1 cellular context compared by ENCODE assay signal in the genomic region with DNA sequence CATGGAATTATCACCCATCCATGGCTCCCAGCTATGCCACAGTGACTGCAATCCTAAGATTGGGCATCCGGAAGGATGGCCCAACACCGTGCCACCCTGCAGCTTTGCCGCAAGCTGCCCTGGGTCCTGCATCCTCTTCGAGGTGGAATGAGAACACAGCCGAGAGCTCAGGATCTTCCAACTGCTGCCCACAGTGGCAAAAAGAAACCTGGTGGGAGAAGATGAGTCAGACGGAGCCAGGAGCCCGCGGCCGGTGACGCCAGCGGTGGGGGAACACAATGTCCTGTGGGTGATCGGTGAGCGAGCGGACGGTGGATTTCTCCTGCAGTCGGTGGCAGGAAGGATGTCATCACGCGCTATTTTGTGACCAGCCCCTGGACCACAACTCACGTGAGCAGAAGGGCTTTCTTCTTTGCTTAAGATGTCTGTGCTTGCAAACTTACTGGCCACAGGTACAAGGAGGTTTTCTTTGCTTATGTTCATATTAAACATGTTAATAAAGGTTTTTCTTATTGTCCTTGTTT.
A peak's percentile ranks its signal among the peaks of the same experiment; 100 is the strongest.
TF ChIP-seq lines count a peak whose summit lies in the region.

No MANE protein-coding gene starts in this region.

TF ChIP-seq in GM12878, 131 proteins besides CTCF, POLR2A, EP300 and RAD21 (continued from another document and continues in another):
- TF ChIP-seq, protein P1, sequence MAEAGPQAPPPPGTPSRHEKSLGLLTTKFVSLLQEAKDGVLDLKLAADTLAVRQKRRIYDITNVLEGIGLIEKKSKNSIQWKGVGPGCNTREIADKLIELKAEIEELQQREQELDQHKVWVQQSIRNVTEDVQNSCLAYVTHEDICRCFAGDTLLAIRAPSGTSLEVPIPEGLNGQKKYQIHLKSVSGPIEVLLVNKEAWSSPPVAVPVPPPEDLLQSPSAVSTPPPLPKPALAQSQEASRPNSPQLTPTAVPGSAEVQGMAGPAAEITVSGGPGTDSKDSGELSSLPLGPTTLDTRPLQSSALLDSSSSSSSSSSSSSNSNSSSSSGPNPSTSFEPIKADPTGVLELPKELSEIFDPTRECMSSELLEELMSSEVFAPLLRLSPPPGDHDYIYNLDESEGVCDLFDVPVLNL (IDR thresholded peaks at IDR 0.05; ENCODE audit: low read depth, low read length), result no peak
- TF ChIP-seq STAT1 (conservative IDR thresholded peaks at IDR 0.05) (0 out of 2 replicates have a peak, but pooled peaks have one; percentile 28), RELA (IDR thresholded peaks at IDR 0.05; ENCODE audit: borderline replicate concordance, partially characterized antibody) (peak; percentile 31), PAX5 (IDR thresholded peaks at IDR 0.05; ENCODE audit: borderline replicate concordance, low read depth, low read length) (peak; percentile 67; the same call in 1 of the 2 replicates), SIN3A (IDR thresholded peaks at IDR 0.05; ENCODE audit: low read depth, low read length) (peak; percentile 58; the same call in 1 of the 2 replicates), TCF7 (IDR thresholded peaks at IDR 0.05; ENCODE audit: borderline replicate concordance) (no peak), ZNF622 (IDR thresholded peaks at IDR 0.05) (no peak), SMAD5 (IDR thresholded peaks at IDR 0.05; ENCODE audit: low read depth) (no peak), TARDBP (IDR thresholded peaks at IDR 0.05; ENCODE audit: borderline replicate concordance) (no peak), CBFB (IDR thresholded peaks at IDR 0.05; ENCODE audit: low read depth) (peak; percentile 63; the same call in 1 of the 2 replicates), ZSCAN29 (IDR thresholded peaks at IDR 0.05) (no peak), NFIC (IDR thresholded peaks at IDR 0.05; ENCODE audit: low read depth, low read length) (no peak; the same call in 1 of the 2 replicates), JUND (IDR thresholded peaks at IDR 0.05; ENCODE audit: low read depth, low read length) (peak; percentile 72; the same call in 1 of the 2 replicates), SUZ12 (IDR thresholded peaks at IDR 0.05; ENCODE audit: unreplicated experiment) (no peak), MYC (IDR thresholded peaks at IDR 0.05; ENCODE audit: insufficient read depth, insufficient read length, insufficient replicate concordance, low read length, severe bottlenecking) (no peak), LARP7 (IDR thresholded peaks at IDR 0.05) (no peak), SUPT20H (IDR thresholded peaks at IDR 0.05; ENCODE audit: borderline replicate concordance, control insufficient read depth, low read depth, low read length) (no peak), CEBPB (IDR thresholded peaks at IDR 0.05; ENCODE audit: borderline replicate concordance in 1 of 2, low read depth in 2 of 2, low read length in 2 of 2) (no peak), RB1 (IDR thresholded peaks at IDR 0.05; ENCODE audit: borderline replicate concordance) (peak; percentile 61; the same call in 1 of the 2 replicates), FOXM1 (IDR thresholded peaks at IDR 0.05; ENCODE audit: low read depth, low read length) (no peak), MTA2 (IDR thresholded peaks at IDR 0.05; ENCODE audit: low read depth) (peak; percentile 73), EED (IDR thresholded peaks at IDR 0.05; ENCODE audit: low read depth) (peak; percentile 89), RFX5 (IDR thresholded peaks at IDR 0.05; ENCODE audit: low read depth, low read length) (no peak), ZZZ3 (IDR thresholded peaks at IDR 0.05; ENCODE audit: control insufficient read depth, insufficient read length, low read depth) (no peak), BHLHE40 (IDR thresholded peaks at IDR 0.05; ENCODE audit: borderline replicate concordance in 1 of 2, low read depth in 2 of 2, low read length in 1 of 2) (peak; percentile 98 to 99), HDAC2 (IDR thresholded peaks at IDR 0.05) (no peak), WRNIP1 (IDR thresholded peaks at IDR 0.05; ENCODE audit: borderline replicate concordance, low read depth, low read length) (peak; percentile 83; the same call in 1 of the 2 replicates), IRF4 (IDR thresholded peaks at IDR 0.05; ENCODE audit: low read depth, low read length) (peak; percentile 47; the same call in 1 of the 2 replicates), TCF12 (IDR thresholded peaks at IDR 0.05; ENCODE audit: low read depth, low read length) (no peak), SIX5 (IDR thresholded peaks at IDR 0.05; ENCODE audit: low read depth, low read length, severe bottlenecking) (no peak), SREBF1 (IDR thresholded peaks at IDR 0.05; ENCODE audit: low read length) (0 out of 2 replicates have a peak, but pooled peaks have one; percentile 41), MTA3 (IDR thresholded peaks at IDR 0.05; ENCODE audit: borderline replicate concordance, low read length) (0 out of 2 replicates have a peak, but pooled peaks have one; percentile 34), BMI1 (IDR thresholded peaks at IDR 0.05; ENCODE audit: borderline replicate concordance) (no peak), TCF3 (IDR thresholded peaks at IDR 0.05; ENCODE audit: borderline replicate concordance, insufficient read depth, low read depth, low read length) (no peak), EZH2 (IDR thresholded peaks at IDR 0.05; ENCODE audit: borderline replicate concordance, control insufficient read depth, low read depth, low read length) (no peak), SMAD1 (IDR thresholded peaks at IDR 0.05; ENCODE audit: low read depth, partially characterized antibody) (peak; percentile 54), KLF5 (IDR thresholded peaks at IDR 0.05; ENCODE audit: partially characterized antibody) (peak; percentile 23), GABPA (IDR thresholded peaks at IDR 0.05; ENCODE audit: low read depth) (peak; percentile 43), ESRRA (IDR thresholded peaks at IDR 0.05; ENCODE audit: low read length) (0 out of 2 replicates have a peak, but pooled peaks have one; percentile 22)
- TF ChIP-seq, protein P2, sequence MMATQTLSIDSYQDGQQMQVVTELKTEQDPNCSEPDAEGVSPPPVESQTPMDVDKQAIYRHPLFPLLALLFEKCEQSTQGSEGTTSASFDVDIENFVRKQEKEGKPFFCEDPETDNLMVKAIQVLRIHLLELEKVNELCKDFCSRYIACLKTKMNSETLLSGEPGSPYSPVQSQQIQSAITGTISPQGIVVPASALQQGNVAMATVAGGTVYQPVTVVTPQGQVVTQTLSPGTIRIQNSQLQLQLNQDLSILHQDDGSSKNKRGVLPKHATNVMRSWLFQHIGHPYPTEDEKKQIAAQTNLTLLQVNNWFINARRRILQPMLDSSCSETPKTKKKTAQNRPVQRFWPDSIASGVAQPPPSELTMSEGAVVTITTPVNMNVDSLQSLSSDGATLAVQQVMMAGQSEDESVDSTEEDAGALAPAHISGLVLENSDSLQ (IDR thresholded peaks at IDR 0.05), result no peak
- TF ChIP-seq, protein P3, sequence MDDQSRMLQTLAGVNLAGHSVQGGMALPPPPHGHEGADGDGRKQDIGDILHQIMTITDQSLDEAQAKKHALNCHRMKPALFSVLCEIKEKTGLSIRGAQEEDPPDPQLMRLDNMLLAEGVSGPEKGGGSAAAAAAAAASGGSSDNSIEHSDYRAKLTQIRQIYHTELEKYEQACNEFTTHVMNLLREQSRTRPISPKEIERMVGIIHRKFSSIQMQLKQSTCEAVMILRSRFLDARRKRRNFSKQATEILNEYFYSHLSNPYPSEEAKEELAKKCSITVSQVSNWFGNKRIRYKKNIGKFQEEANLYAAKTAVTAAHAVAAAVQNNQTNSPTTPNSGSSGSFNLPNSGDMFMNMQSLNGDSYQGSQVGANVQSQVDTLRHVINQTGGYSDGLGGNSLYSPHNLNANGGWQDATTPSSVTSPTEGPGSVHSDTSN (IDR thresholded peaks at IDR 0.05; ENCODE audit: insufficient replicate concordance, low read depth, low read length), result peak; percentile 7
- TF ChIP-seq, protein P4, sequence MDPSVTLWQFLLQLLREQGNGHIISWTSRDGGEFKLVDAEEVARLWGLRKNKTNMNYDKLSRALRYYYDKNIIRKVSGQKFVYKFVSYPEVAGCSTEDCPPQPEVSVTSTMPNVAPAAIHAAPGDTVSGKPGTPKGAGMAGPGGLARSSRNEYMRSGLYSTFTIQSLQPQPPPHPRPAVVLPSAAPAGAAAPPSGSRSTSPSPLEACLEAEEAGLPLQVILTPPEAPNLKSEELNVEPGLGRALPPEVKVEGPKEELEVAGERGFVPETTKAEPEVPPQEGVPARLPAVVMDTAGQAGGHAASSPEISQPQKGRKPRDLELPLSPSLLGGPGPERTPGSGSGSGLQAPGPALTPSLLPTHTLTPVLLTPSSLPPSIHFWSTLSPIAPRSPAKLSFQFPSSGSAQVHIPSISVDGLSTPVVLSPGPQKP (IDR thresholded peaks at IDR 0.05; ENCODE audit: low read depth, low read length), result 0 out of 2 replicates have a peak, but pooled peaks have one; percentile 43
- TF ChIP-seq, protein P5, sequence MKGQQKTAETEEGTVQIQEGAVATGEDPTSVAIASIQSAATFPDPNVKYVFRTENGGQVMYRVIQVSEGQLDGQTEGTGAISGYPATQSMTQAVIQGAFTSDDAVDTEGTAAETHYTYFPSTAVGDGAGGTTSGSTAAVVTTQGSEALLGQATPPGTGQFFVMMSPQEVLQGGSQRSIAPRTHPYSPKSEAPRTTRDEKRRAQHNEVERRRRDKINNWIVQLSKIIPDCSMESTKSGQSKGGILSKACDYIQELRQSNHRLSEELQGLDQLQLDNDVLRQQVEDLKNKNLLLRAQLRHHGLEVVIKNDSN (IDR thresholded peaks at IDR 0.05; ENCODE audit: borderline replicate concordance, extremely low read length, insufficient read depth, low read depth, low read length), result peak; percentile 24
- TF ChIP-seq, protein P6, sequence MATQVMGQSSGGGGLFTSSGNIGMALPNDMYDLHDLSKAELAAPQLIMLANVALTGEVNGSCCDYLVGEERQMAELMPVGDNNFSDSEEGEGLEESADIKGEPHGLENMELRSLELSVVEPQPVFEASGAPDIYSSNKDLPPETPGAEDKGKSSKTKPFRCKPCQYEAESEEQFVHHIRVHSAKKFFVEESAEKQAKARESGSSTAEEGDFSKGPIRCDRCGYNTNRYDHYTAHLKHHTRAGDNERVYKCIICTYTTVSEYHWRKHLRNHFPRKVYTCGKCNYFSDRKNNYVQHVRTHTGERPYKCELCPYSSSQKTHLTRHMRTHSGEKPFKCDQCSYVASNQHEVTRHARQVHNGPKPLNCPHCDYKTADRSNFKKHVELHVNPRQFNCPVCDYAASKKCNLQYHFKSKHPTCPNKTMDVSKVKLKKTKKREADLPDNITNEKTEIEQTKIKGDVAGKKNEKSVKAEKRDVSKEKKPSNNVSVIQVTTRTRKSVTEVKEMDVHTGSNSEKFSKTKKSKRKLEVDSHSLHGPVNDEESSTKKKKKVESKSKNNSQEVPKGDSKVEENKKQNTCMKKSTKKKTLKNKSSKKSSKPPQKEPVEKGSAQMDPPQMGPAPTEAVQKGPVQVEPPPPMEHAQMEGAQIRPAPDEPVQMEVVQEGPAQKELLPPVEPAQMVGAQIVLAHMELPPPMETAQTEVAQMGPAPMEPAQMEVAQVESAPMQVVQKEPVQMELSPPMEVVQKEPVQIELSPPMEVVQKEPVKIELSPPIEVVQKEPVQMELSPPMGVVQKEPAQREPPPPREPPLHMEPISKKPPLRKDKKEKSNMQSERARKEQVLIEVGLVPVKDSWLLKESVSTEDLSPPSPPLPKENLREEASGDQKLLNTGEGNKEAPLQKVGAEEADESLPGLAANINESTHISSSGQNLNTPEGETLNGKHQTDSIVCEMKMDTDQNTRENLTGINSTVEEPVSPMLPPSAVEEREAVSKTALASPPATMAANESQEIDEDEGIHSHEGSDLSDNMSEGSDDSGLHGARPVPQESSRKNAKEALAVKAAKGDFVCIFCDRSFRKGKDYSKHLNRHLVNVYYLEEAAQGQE (IDR thresholded peaks at IDR 0.05; ENCODE audit: low read depth, low read length), result no peak
- TF ChIP-seq, protein P7, sequence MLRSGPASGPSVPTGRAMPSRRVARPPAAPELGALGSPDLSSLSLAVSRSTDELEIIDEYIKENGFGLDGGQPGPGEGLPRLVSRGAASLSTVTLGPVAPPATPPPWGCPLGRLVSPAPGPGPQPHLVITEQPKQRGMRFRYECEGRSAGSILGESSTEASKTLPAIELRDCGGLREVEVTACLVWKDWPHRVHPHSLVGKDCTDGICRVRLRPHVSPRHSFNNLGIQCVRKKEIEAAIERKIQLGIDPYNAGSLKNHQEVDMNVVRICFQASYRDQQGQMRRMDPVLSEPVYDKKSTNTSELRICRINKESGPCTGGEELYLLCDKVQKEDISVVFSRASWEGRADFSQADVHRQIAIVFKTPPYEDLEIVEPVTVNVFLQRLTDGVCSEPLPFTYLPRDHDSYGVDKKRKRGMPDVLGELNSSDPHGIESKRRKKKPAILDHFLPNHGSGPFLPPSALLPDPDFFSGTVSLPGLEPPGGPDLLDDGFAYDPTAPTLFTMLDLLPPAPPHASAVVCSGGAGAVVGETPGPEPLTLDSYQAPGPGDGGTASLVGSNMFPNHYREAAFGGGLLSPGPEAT (IDR thresholded peaks at IDR 0.05; ENCODE audit: low read depth), result peak; percentile 89
- TF ChIP-seq, protein P8, sequence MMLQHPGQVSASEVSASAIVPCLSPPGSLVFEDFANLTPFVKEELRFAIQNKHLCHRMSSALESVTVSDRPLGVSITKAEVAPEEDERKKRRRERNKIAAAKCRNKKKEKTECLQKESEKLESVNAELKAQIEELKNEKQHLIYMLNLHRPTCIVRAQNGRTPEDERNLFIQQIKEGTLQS (IDR thresholded peaks at IDR 0.05; ENCODE audit: borderline replicate concordance, extremely low read depth, low read depth, low read length), result no peak
- TF ChIP-seq, protein P9, sequence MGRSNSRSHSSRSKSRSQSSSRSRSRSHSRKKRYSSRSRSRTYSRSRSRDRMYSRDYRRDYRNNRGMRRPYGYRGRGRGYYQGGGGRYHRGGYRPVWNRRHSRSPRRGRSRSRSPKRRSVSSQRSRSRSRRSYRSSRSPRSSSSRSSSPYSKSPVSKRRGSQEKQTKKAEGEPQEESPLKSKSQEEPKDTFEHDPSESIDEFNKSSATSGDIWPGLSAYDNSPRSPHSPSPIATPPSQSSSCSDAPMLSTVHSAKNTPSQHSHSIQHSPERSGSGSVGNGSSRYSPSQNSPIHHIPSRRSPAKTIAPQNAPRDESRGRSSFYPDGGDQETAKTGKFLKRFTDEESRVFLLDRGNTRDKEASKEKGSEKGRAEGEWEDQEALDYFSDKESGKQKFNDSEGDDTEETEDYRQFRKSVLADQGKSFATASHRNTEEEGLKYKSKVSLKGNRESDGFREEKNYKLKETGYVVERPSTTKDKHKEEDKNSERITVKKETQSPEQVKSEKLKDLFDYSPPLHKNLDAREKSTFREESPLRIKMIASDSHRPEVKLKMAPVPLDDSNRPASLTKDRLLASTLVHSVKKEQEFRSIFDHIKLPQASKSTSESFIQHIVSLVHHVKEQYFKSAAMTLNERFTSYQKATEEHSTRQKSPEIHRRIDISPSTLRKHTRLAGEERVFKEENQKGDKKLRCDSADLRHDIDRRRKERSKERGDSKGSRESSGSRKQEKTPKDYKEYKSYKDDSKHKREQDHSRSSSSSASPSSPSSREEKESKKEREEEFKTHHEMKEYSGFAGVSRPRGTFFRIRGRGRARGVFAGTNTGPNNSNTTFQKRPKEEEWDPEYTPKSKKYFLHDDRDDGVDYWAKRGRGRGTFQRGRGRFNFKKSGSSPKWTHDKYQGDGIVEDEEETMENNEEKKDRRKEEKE (IDR thresholded peaks at IDR 0.05), result no peak
- TF ChIP-seq, protein P10, sequence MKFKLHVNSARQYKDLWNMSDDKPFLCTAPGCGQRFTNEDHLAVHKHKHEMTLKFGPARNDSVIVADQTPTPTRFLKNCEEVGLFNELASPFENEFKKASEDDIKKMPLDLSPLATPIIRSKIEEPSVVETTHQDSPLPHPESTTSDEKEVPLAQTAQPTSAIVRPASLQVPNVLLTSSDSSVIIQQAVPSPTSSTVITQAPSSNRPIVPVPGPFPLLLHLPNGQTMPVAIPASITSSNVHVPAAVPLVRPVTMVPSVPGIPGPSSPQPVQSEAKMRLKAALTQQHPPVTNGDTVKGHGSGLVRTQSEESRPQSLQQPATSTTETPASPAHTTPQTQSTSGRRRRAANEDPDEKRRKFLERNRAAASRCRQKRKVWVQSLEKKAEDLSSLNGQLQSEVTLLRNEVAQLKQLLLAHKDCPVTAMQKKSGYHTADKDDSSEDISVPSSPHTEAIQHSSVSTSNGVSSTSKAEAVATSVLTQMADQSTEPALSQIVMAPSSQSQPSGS (IDR thresholded peaks at IDR 0.05; ENCODE audit: low read length), result no peak
